8 cellular contexts compared by ENCODE assay signal in the genomic region with DNA sequence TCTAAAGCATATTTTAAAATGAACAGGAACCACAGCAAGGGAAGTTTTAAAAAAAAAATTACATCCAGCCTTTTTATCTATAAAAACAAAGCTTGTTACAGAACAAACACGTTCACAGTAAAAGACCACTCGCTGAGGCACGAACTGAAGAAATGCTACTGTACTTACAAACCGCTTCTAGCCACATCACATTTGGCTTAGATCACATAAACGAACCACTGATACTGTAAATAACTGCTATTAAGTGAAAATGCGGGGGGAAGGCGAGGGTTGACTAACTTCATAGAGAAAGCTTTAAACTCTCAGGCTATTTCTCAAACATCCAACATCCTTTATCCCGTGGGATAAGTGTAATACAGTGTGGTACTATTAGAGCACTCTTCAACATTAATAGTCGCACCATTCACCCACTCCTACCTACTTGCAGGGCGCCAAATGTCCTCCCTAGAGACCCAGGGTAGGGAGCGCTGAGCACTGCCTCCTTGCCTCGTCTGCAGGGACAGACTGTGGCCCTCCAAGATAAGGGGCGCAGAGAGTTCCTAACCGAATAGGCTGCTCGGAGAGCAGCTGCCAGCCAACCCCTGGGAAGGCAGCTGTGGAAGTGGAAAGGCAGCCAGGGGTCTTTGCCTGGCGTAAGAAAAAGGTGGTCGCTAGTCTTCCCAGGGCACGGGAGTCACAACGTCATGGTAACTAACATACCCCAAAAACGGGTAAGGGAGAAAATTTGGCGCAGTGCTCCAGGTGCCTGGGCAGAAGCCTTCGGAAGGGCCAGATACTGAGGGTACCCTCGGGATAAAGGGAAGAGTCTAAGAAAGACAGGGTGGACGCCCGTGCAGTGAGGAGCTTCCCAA. TPM values are rescaled to one million over a fixed set of nuclear protein-coding genes. Genes with fewer than 3 reads are reported as not detected.
DNase-seq lines count a peak whose midpoint lies in the region; ATAC-seq and TF ChIP-seq lines count a peak whose summit lies in the region.

No MANE protein-coding gene starts in this region.

- H2AFZ ChIP-seq in ACC112 (ENCODE audit: low read length, unreplicated experiment): peak overlapping the region; percentile 92
- peak overlapping the region; percentile 85 for H2AFZ ChIP-seq in OCI-LY7 (ENCODE audit: low read length)

- H3K79me2 ChIP-seq in ACC112 (ENCODE audit: control insufficient read depth, insufficient read depth, low read length, unreplicated experiment): no peaks in the 10 kb centered on the region
- no peaks in the 10 kb centered on the region for H3K79me2 ChIP-seq in OCI-LY7 (ENCODE audit: insufficient read depth, low read depth, low read length)

- no peaks in the 10 kb centered on the region for H4K20me1 ChIP-seq in OCI-LY7 (ENCODE audit: insufficient read depth, low read length)

- CTCF ChIA-PET in OCI-LY7 (lab: Charles Lee; ENCODE audit: unreplicated experiment): no interaction called here

- H3K9me3 ChIP-seq in OCI-LY7 (ENCODE audit: low read length) (no peaks in the 10 kb centered on the region), adrenal gland (replicated peaks in 1 of 3) (no peaks in the 10 kb centered on the region), iPS DF 6.9 (ENCODE audit: control insufficient read depth, insufficient read depth, low read length) (no peaks in the 10 kb centered on the region)

- TF ChIP-seq POLR2A in adrenal gland (IDR thresholded peaks at IDR 0.05): no peak

- TSS peak; percentile 42 for BruUV-seq in OCI-LY7 (replicated peaks; lab: Mats Ljungman, UMichigan)

- peak overlapping the region; percentile 99 for H3K4me2 ChIP-seq in OCI-LY7 (ENCODE audit: low read length)

- WGBS in adrenal gland, 4 donors: 9 to 12% (median 11%) methylated on average over 20 to 25 of the region's 25 CpGs
- no CpG with 5 or more reads among the region's 25 CpGs for WGBS in iPS DF 6.9 (ENCODE audit: insufficient coverage, insufficient read length)

- H3K9me2 ChIP-seq in OCI-LY7 (ENCODE audit: insufficient read depth, low read length): no peaks in the 10 kb centered on the region

- no peak overlapping the region for H3K27ac ChIP-seq in ACC112 (ENCODE audit: low read depth, low read length)
- H3K27ac ChIP-seq in OCI-LY7 (ENCODE audit: low read depth, low read length, poor library complexity, severe bottlenecking): no peak overlapping the region
- H3K27ac ChIP-seq in adrenal gland: peak overlapping the region in 4 of 5 donors; percentile 47 to 86 (median 84)
- no peak overlapping the region for H3K27ac ChIP-seq in iPS DF 6.9 (ENCODE audit: low read length)

- ATAC-seq in GM18517 (IDR thresholded peaks at IDR 0.05; ENCODE audit: unreplicated experiment): peak; percentile 28
- ATAC-seq in HG03066 (IDR thresholded peaks at IDR 0.05; ENCODE audit: low read depth, unreplicated experiment): peak; percentile 23
- peak; percentile 16 for ATAC-seq in sciatic nerve

- H3K4me1 ChIP-seq in ACC112 (ENCODE audit: control insufficient read depth, insufficient read depth, low read length, unreplicated experiment) (no peaks in the 10 kb centered on the region), OCI-LY7 (ENCODE audit: insufficient read depth, low read length, poor library complexity, severe bottlenecking) (peaks cover 18% of the 10 kb centered on the region), adrenal gland (replicated peaks in 1 of 2) (peaks cover 3 to 16% of the 10 kb centered on the region in 2 donors), iPS DF 6.9 (ENCODE audit: control insufficient read depth, insufficient read depth, low read length) (no peaks in the 10 kb centered on the region)

- POLR2A ChIA-PET in OCI-LY7 (lab: Charles Lee): interaction anchor here (0.5 to 1.4 kb wide), 12 partner anchors 8 to 506 kb away, joined by 3 to 10 read pairs (median 4); a partner anchor contains a TSS

- DNase-seq in OCI-LY7 (ENCODE audit: low spot score) (peak; percentile 36), adrenal gland (peak; percentile 25 to 59 (median 44)), iPS DF 6.9 (ENCODE audit: low read depth, low spot score) (no peak), sciatic nerve (ENCODE audit: low spot score) (no peak), NCI-H2196 treated with DMSO at 0.1 percent for 48 hours (lab: John Stamatoyannopoulos, UW; ENCODE audit: unreplicated experiment) (no peak)

- no peaks in the 10 kb centered on the region for H3K36me3 ChIP-seq in ACC112 (ENCODE audit: insufficient read depth, low read length)
- no peaks in the 10 kb centered on the region for H3K36me3 ChIP-seq in OCI-LY7 (ENCODE audit: insufficient read depth, low read length)
- no peaks in the 10 kb centered on the region for H3K36me3 ChIP-seq in adrenal gland (replicated peaks in 1 of 2)
- H3K36me3 ChIP-seq in iPS DF 6.9 (ENCODE audit: control insufficient read depth, insufficient read depth, low read length): no peaks in the 10 kb centered on the region

- H3K4me3 ChIP-seq in ACC112 (ENCODE audit: low read depth, low read length): peak overlapping the region; percentile 81
- H3K4me3 ChIP-seq in OCI-LY7 (ENCODE audit: low read depth, low read length, poor library complexity, severe bottlenecking): peak overlapping the region; percentile 83
- H3K4me3 ChIP-seq in adrenal gland: peak overlapping the region in 3 of 4 donors; percentile 27 to 91 (median 88)
- peak overlapping the region; percentile 60; the same call in 1 of the 2 replicates for H3K4me3 ChIP-seq in iPS DF 6.9 (ENCODE audit: low read length)

- TF ChIP-seq CTCF in OCI-LY7 (conservative IDR thresholded peaks at IDR 0.05; ENCODE audit: low read length): no peak
- TF ChIP-seq CTCF in adrenal gland (IDR thresholded peaks at IDR 0.05): peak in 2 of 6 experiments; percentile 0 to 21

- H3K27me3 ChIP-seq in ACC112 (ENCODE audit: insufficient read depth, low read length) (no peaks in the 10 kb centered on the region), adrenal gland (no peaks in the 10 kb centered on the region), iPS DF 6.9 (ENCODE audit: control insufficient read depth, insufficient read depth, low read length) (no peaks in the 10 kb centered on the region)

- intact Hi-C loops in OCI-LY7 (cut with micrococcal nuclease; ENCODE audit: unreplicated experiment): loop anchor here (2.0 kb wide), 1 partner anchor 107 kb away; no protein-coding TSS in a partner anchor
- intact Hi-C loops in adrenal gland (cut with DNase I): no loop called here
- intact Hi-C loops in sciatic nerve (cut with DNase I): no loop called here

RNA-seq across cellular contexts. Expression of a gene that starts 0.8 kb away (rescaled TPM):
- 0.26 and 1.9 TPM in 2 replicates for total RNA-seq in OCI-LY7 (2014; rRNA removed; shearing (Covaris generic))
- 0.96 and 1.9 TPM in 2 replicates for total RNA-seq in OCI-LY7 (2022)
- total RNA-seq in adrenal gland: 10 to 100 TPM in 5 of 8 donors, 1 to 10 TPM in 3; 6.2 to 17.6 (median 11.5) TPM
- polyA plus RNA-seq in adrenal gland: 10 to 100 TPM in 1 of 3 donors, 1 to 10 TPM in 2; 1.8 to 10.3 (median 3.9) TPM
- 28.7 TPM for total RNA-seq in sciatic nerve

Comparison
In these comparisons a context has a peak if more than half of its experiments do, and no peak if none do; other contexts are left out.
1. H3K27ac ChIP-seq: peak in adrenal gland (4 of 5); none in ACC112 (single experiment), OCI-LY7 (single experiment) and iPS DF 6.9 (single experiment).
2. DNase-seq: peak in OCI-LY7 (single experiment) and adrenal gland (7 of 7); none in iPS DF 6.9 (single experiment), sciatic nerve (single experiment) and NCI-H2196 treated with DMSO at 0.1 percent for 48 hours (single experiment).
3. Peak in every context shown above with its lines, with median percentiles within 50 percentile points of each other: H3K4me3 ChIP-seq and ATAC-seq.